In the genomic region with DNA sequence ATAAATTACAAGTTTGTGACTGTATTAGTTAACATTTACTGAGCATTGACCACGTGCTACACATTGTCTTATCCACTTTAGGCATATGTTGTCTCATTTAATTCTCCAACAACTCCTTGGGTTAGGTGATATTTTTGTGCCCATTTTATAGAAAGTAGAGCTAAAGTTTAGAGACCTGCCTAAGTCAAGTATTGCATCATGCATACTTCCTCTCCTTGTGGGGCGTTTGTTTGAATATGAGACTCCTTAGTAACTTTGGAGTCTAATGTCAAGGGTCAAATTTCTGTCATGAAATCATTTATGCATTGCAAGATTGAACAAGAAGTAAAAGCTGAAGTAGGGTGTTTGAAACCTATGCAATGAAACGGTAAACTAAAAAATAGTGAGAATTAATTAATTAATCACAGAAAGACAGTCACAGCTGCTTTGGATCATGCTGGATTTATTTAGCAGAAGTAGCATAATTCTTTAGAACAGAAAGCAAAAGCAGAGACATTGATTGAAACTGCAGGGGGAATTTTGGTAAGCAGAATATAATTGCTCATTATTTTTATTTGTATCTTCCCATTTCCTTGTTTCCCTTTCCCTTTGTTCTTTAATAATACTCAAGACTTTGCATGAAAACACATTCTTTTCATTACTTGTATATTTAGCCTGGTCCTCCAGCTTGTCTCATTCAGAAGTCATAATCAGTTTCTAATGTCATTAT, we compare ENCODE assay signal across 17 cellular contexts.
"Had no signal": no experiment of that assay in that cellular context is flagged by ENCODE, and none has a peak within 500 bp of the region (broad histone marks: within the 10 kb centered on the region; RNA-seq: fewer than 3 reads in every experiment).

No MANE protein-coding gene starts in this region.

- DNase-seq: activated T-cell treated with anti-CD3 and anti-CD28 coated beads, Interleukin-2, amount 50 U/mL, for 1 hour; aorta; caudate nucleus; effector memory CD8-positive, alpha-beta T cell; heart left ventricle; left ventricle myocardium superior; mammary epithelial cell; naive thymus-derived CD8-positive, alpha-beta T cell; stimulated activated CD4-positive, alpha-beta T cell treated with anti-CD3 and anti-CD28 coated beads, Interleukin-4, amount 100 ng/mL, for 4 hours; stimulated activated naive CD8-positive, alpha-beta T cell treated with anti-CD3 and anti-CD28 coated beads, Interleukin-15, Interleukin-2, amounts not matched to agents 100 U/mL and 50 U/mL, for 24 hours; T-helper 9 cell; upper lobe of right lung had no signal

- H3K4me1 ChIP-seq: heart left ventricle, upper lobe of right lung had no signal

- H3K4me3 Mint-ChIP-seq: activated T-helper 17 cell treated with anti-CD3 and anti-CD28 coated beads, Interleukin-2, amount 50 U/mL, for 72 hours; brain; effector memory CD8-positive, alpha-beta T cell; mesothelial cell of epicardium; naive thymus-derived CD8-positive, alpha-beta T cell had no signal

- H3K9me3 ChIP-seq: upper lobe of right lung had no signal

- H3K9me3 Mint-ChIP-seq: activated naive CD4-positive, alpha-beta T cell treated with anti-CD3 and anti-CD28 coated beads, Interleukin-2, amount 50 U/mL, for 72 hours; activated T-helper 17 cell treated with anti-CD3 and anti-CD28 coated beads, Interleukin-2, amount 50 U/mL, for 72 hours had no signal

- ATAC-seq: activated naive CD4-positive, alpha-beta T cell treated with anti-CD3 and anti-CD28 coated beads, Interleukin-2, amount 50 U/mL, for 72 hours; activated T-helper 17 cell treated with anti-CD3 and anti-CD28 coated beads, Interleukin-2, amount 50 U/mL, for 72 hours; effector memory CD8-positive, alpha-beta T cell; heart left ventricle; left ventricle myocardium superior; naive thymus-derived CD8-positive, alpha-beta T cell; stimulated activated naive CD8-positive, alpha-beta T cell treated with anti-CD3 and anti-CD28 coated beads, Interleukin-15, Interleukin-2, amounts not matched to agents 100 U/mL and 50 U/mL, for 24 hours; upper lobe of right lung had no signal

- H3K27ac ChIP-seq: heart left ventricle, upper lobe of right lung had no signal

- H3K4me3 ChIP-seq: heart left ventricle, upper lobe of right lung had no signal

- H3K36me3 ChIP-seq: heart left ventricle, upper lobe of right lung had no signal

- H3K27me3 ChIP-seq: heart left ventricle, upper lobe of right lung had no signal

- H3K27me3 Mint-ChIP-seq: activated T-helper 17 cell treated with anti-CD3 and anti-CD28 coated beads, Interleukin-2, amount 50 U/mL, for 72 hours; brain; effector memory CD8-positive, alpha-beta T cell; naive thymus-derived CD8-positive, alpha-beta T cell; progenitor cell of endocrine pancreas had no signal

- H3K4me1 Mint-ChIP-seq: activated T-helper 17 cell treated with anti-CD3 and anti-CD28 coated beads, Interleukin-2, amount 50 U/mL, for 72 hours; brain; mesothelial cell of epicardium; naive thymus-derived CD8-positive, alpha-beta T cell had no signal

- H3K36me3 Mint-ChIP-seq: activated naive CD4-positive, alpha-beta T cell treated with anti-CD3 and anti-CD28 coated beads, Interleukin-2, amount 50 U/mL, for 72 hours; brain; mesothelial cell of epicardium; naive thymus-derived CD8-positive, alpha-beta T cell had no signal

- H3K27ac Mint-ChIP-seq: activated naive CD4-positive, alpha-beta T cell treated with anti-CD3 and anti-CD28 coated beads, Interleukin-2, amount 50 U/mL, for 72 hours; activated T-helper 17 cell treated with anti-CD3 and anti-CD28 coated beads, Interleukin-2, amount 50 U/mL, for 72 hours; brain; effector memory CD8-positive, alpha-beta T cell; mesothelial cell of epicardium; naive thymus-derived CD8-positive, alpha-beta T cell; progenitor cell of endocrine pancreas had no signal
